Comparison of ENCODE assay signal across 16 cellular contexts in the genomic region with DNA sequence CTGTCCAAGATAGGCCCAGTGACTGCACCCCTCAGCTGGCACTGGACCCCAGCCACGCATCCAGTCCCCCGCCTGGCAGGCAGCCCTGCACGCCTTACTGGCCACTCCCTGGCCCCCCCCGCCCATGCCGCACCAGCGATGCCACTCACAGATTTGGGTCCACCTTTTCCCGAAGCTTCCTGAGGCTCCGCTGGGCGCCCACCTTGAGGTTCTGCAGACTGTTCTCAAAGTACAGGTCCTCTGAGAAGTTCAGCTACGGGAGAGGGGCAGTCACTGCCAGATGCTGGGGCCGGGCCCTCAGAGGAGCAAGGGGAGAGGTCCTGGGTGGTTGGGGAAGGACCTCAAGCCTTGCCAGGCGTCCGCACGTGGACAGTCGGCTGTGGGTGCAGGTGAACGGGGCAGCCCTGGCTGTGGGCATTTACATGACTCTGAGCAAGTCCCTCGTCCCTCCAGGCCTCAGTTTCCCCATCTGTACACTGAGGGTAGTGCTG. TPM values are rescaled to one million over a fixed set of nuclear protein-coding genes. Genes with fewer than 3 reads are reported as not detected.
DNase-seq lines count a peak whose midpoint lies in the region; ATAC-seq, FAIRE-seq and TF ChIP-seq lines count a peak whose summit lies in the region.
"Had no signal": no experiment of that assay in that cellular context is flagged by ENCODE, and none has a peak within 500 bp of the region (broad histone marks: within the 10 kb centered on the region; RNA-seq: fewer than 3 reads in every experiment).

No MANE protein-coding gene starts in this region.

- ATAC-seq in activated naive CD4-positive, alpha-beta T cell treated with anti-CD3 and anti-CD28 coated beads, Interleukin-2, amount 50 U/mL, for 72 hours: no peak
- no peak for ATAC-seq in sciatic nerve
- ATAC-seq: GM12878 had no signal

- H2BK20ac ChIP-seq in H9 (ENCODE audit: low read depth, low read length, poor library complexity, severe bottlenecking): no peak overlapping the region

- H3K4me3 Mint-ChIP-seq in activated naive CD4-positive, alpha-beta T cell treated with anti-CD3 and anti-CD28 coated beads for 36 hours: no peak overlapping the region
- no peak overlapping the region for H3K4me3 Mint-ChIP-seq in H9
- H3K4me3 Mint-ChIP-seq: CD4-positive, alpha-beta memory T cell; IgD-negative memory B cell had no signal

- H3K9me3 ChIP-seq in H9 (ENCODE audit: control insufficient read depth, low read depth, low read length) (no peaks in the 10 kb centered on the region), kidney (ENCODE audit: control insufficient read depth in 1 of 2, low read length in 2 of 2) (no peaks in the 10 kb centered on the region)

- H4K20me1 ChIP-seq in H9 (ENCODE audit: control insufficient read depth, insufficient read depth, insufficient read length): no peaks in the 10 kb centered on the region

- H3K4me1 ChIP-seq in H9 (ENCODE audit: insufficient read depth, low read length): no peaks in the 10 kb centered on the region
- peaks cover 0 to 4% of the 10 kb centered on the region in 2 donors for H3K4me1 ChIP-seq in kidney (ENCODE audit: control insufficient read depth in 1 of 2, insufficient read depth in 1 of 2, low read depth in 1 of 2, low read length in 2 of 2)

- H2AK5ac ChIP-seq in H9 (ENCODE audit: insufficient read length, low read length): no peak overlapping the region

- H3K9ac ChIP-seq in H9 (ENCODE audit: extremely low read depth, insufficient read length, low read length): no peak overlapping the region
- H3K9ac ChIP-seq in kidney (ENCODE audit: low read length in 2 of 2): no peak overlapping the region

- no peak overlapping the region for H3K14ac ChIP-seq in H9 (ENCODE audit: insufficient read depth, low read length)

- H3K27ac Mint-ChIP-seq in activated naive CD4-positive, alpha-beta T cell treated with anti-CD3 and anti-CD28 coated beads for 36 hours: no peak overlapping the region
- H3K27ac Mint-ChIP-seq in activated naive CD4-positive, alpha-beta T cell treated with anti-CD3 and anti-CD28 coated beads, Interleukin-2, amount 50 U/mL, for 72 hours: no peak overlapping the region
- no peak overlapping the region for H3K27ac Mint-ChIP-seq in H9
- H3K27ac Mint-ChIP-seq: CD4-positive, alpha-beta memory T cell; IgD-negative memory B cell had no signal

- no peaks in the 10 kb centered on the region for H3K23me2 ChIP-seq in H9 (ENCODE audit: insufficient read length, low read depth, low read length, poor library complexity, severe bottlenecking)

- no peak overlapping the region for H3K23ac ChIP-seq in H9 (ENCODE audit: insufficient read length, low read depth, low read length)

- no peaks in the 10 kb centered on the region for H3K27me3 ChIP-seq in H9 (ENCODE audit: insufficient read depth, low read length)

- peaks cover 8% of the 10 kb centered on the region for H3K4me1 Mint-ChIP-seq in activated naive CD4-positive, alpha-beta T cell treated with anti-CD3 and anti-CD28 coated beads for 36 hours (ENCODE audit: low read depth)
- no peaks in the 10 kb centered on the region for H3K4me1 Mint-ChIP-seq in H9

- no peak overlapping the region for H3T11ph ChIP-seq in H9 (ENCODE audit: low read length)

- H2AFZ ChIP-seq in H9 (ENCODE audit: low read length): no peak overlapping the region

- TF ChIP-seq CTCF in H9 (conservative IDR thresholded peaks at IDR 0.05) (no peak), kidney (IDR thresholded peaks at IDR 0.05; ENCODE audit: borderline replicate concordance, extremely low read depth, insufficient read depth) (no peak)

- no peak overlapping the region for H3K4me2 ChIP-seq in H9 (ENCODE audit: insufficient read depth, insufficient read length, low read length)

- H3K27ac ChIP-seq in H9 (ENCODE audit: insufficient read length, low read depth, low read length) (no peak overlapping the region), kidney (ENCODE audit: low read depth in 2 of 2, low read length in 2 of 2) (no peak overlapping the region)

- H2BK12ac ChIP-seq in H9 (ENCODE audit: insufficient read length, low read depth, low read length): no peak overlapping the region

- FAIRE-seq in kidney (lab: Jason Lieb, UNC): no peak
- FAIRE-seq: GM12878, GM18507, RCC 7860 had no signal

- H3K9me3 Mint-ChIP-seq in activated naive CD4-positive, alpha-beta T cell treated with anti-CD3 and anti-CD28 coated beads for 36 hours: peaks cover 4% of the 10 kb centered on the region
- no peaks in the 10 kb centered on the region for H3K9me3 Mint-ChIP-seq in activated naive CD4-positive, alpha-beta T cell treated with anti-CD3 and anti-CD28 coated beads, Interleukin-2, amount 50 U/mL, for 72 hours
- H3K9me3 Mint-ChIP-seq in H9: peaks cover 6 to 20% of the 10 kb centered on the region in 2 experiments; a peak in 4 of 5 replicates

- no CpG with 5 or more reads among the region's 17 CpGs for WGBS in H9 (ENCODE audit: extremely low coverage, insufficient read length, low lambda C conversion rate)

- H4K8ac ChIP-seq in H9 (replicated peaks; ENCODE audit: insufficient read length, low read depth, low read length): no peak overlapping the region

- peak; percentile 2 for DNase-seq in activated naive CD4-positive, alpha-beta T cell treated with anti-CD3 and anti-CD28 coated beads for 36 hours
- DNase-seq in activated naive CD4-positive, alpha-beta T cell treated with anti-CD3 and anti-CD28 coated beads, Interleukin-2, amount 50 U/mL, for 72 hours (ENCODE audit: low spot score in 2 of 2): no peak
- DNase-seq in H9 (peak; percentile 19), kidney (peak; percentile 73), sciatic nerve (ENCODE audit: low spot score) (peak; percentile 57), mucosa of gallbladder (ENCODE audit: low spot score) (no peak), Ammon's horn (ENCODE audit: low spot score) (no peak)
- DNase-seq: AML-193; CD4-positive, alpha-beta memory T cell; NCI-H1417 treated with DMSO at 0.1 percent for 48 hours; NCI-H524 had no signal

- no peak overlapping the region for H2BK5ac ChIP-seq in H9 (ENCODE audit: insufficient read length, low read length)

- intact Hi-C loops in activated naive CD4-positive, alpha-beta T cell treated with anti-CD3 and anti-CD28 coated beads for 36 hours (cut with micrococcal nuclease): no loop called here
- intact Hi-C loops in kidney (cut with DNase I) (no loop called here), sciatic nerve (cut with DNase I) (no loop called here)

- no peak overlapping the region for H3K56ac ChIP-seq in H9 (ENCODE audit: insufficient read length, low read depth, low read length)

- no peak overlapping the region for H4K5ac ChIP-seq in H9 (ENCODE audit: insufficient read length, low read depth, low read length)

- H3K4me3 ChIP-seq in kidney (ENCODE audit: low read length in 2 of 2): no peak overlapping the region
- H3K4me3 ChIP-seq: GM12878 had no signal

- no peaks in the 10 kb centered on the region for H3K27me3 Mint-ChIP-seq in activated naive CD4-positive, alpha-beta T cell treated with anti-CD3 and anti-CD28 coated beads for 36 hours (ENCODE audit: low read depth)
- peaks cover 9% of the 10 kb centered on the region; the same call in 1 of the 2 replicates for H3K27me3 Mint-ChIP-seq in H9 (ENCODE audit: low read depth)

- no peaks in the 10 kb centered on the region for H3K36me3 ChIP-seq in kidney (ENCODE audit: control insufficient read depth in 1 of 2, insufficient read depth in 2 of 2, low read length in 2 of 2)

- H2BK120ac ChIP-seq in H9 (ENCODE audit: low read depth, low read length, poor library complexity, severe bottlenecking): no peak overlapping the region

- H3K18ac ChIP-seq in H9 (ENCODE audit: insufficient read length, low read depth, low read length): no peak overlapping the region

- no peak overlapping the region for H4K91ac ChIP-seq in H9 (ENCODE audit: insufficient read length, low read depth, low read length)

- H3K36me3 Mint-ChIP-seq in activated naive CD4-positive, alpha-beta T cell treated with anti-CD3 and anti-CD28 coated beads for 36 hours (ENCODE audit: low read depth): no peaks in the 10 kb centered on the region
- H3K36me3 Mint-ChIP-seq in activated naive CD4-positive, alpha-beta T cell treated with anti-CD3 and anti-CD28 coated beads, Interleukin-2, amount 50 U/mL, for 72 hours: no peaks in the 10 kb centered on the region
- peaks cover 5 to 17% (median 8%) of the 10 kb centered on the region in 3 experiments for H3K36me3 Mint-ChIP-seq in H9 (ENCODE audit: insufficient read depth in 1 of 3, low read depth in 3 of 3)

- H3K79me1 ChIP-seq in H9 (ENCODE audit: insufficient read depth, low read depth, low read length, poor library complexity, severe bottlenecking): no peaks in the 10 kb centered on the region

- no peaks in the 10 kb centered on the region for H3K79me2 ChIP-seq in H9 (ENCODE audit: insufficient read depth, low read length)

- CTCF ChIA-PET in activated naive CD4-positive, alpha-beta T cell treated with anti-CD3 and anti-CD28 coated beads for 36 hours (lab: Charles Lee): no interaction called here

- no peak overlapping the region for H3K4ac ChIP-seq in H9 (ENCODE audit: low read depth, low read length)

- H2BK15ac ChIP-seq in H9 (ENCODE audit: low read depth, low read length): no peak overlapping the region

RNA-seq across cellular contexts. Expression of a gene that starts 8.1 kb away (rescaled TPM):
- total RNA-seq in activated naive CD4-positive, alpha-beta T cell treated with anti-CD3 and anti-CD28 coated beads for 36 hours: 10 to 100 TPM; 21.8 to 22.1 TPM
- total RNA-seq in activated naive CD4-positive, alpha-beta T cell treated with anti-CD3 and anti-CD28 coated beads, Interleukin-2, amount 50 U/mL, for 72 hours: 10 to 100 TPM; 34.7 to 38.8 TPM
- 40.7 and 49.6 TPM in 2 replicates for total RNA-seq in H9 (2021)
- 39.5 TPM for total RNA-seq in kidney
- polyA plus RNA-seq in kidney (ENCODE audit: insufficient read depth, low read depth, low replicate concordance): 25.6 TPM
- 23.9 TPM for total RNA-seq in sciatic nerve
- total RNA-seq in mucosa of gallbladder: 133 TPM

RNA-seq across cellular contexts. Expression of a gene that starts 38.1 kb away (rescaled TPM):
- 1 to 10 TPM; 1.2 to 1.5 TPM for total RNA-seq in activated naive CD4-positive, alpha-beta T cell treated with anti-CD3 and anti-CD28 coated beads for 36 hours
- 1 to 10 TPM; 1.4 to 2.5 TPM for total RNA-seq in activated naive CD4-positive, alpha-beta T cell treated with anti-CD3 and anti-CD28 coated beads, Interleukin-2, amount 50 U/mL, for 72 hours
- total RNA-seq in H9 (2021) (0.42 and 0.59 TPM in 2 replicates), kidney (4.0 TPM), sciatic nerve (1.7 TPM), mucosa of gallbladder (22.9 TPM)
- polyA plus RNA-seq in kidney (ENCODE audit: insufficient read depth, low read depth, low replicate concordance): 8.5 TPM
- total RNA-seq: GM12878, LHCN-M2 had no signal

RNA-seq across cellular contexts. Expression of a gene that starts 38.5 kb away (rescaled TPM):
- 100 to 1,000 TPM; 120 to 123 TPM for total RNA-seq in activated naive CD4-positive, alpha-beta T cell treated with anti-CD3 and anti-CD28 coated beads for 36 hours
- 100 to 1,000 TPM; 124 to 183 TPM for total RNA-seq in activated naive CD4-positive, alpha-beta T cell treated with anti-CD3 and anti-CD28 coated beads, Interleukin-2, amount 50 U/mL, for 72 hours
- total RNA-seq in H9 (2021) (0.29 and 0.57 TPM in 2 replicates), kidney (95.0 TPM), sciatic nerve (73.3 TPM), mucosa of gallbladder (231 TPM)
- 99.1 TPM for polyA plus RNA-seq in kidney (ENCODE audit: insufficient read depth, low read depth, low replicate concordance)

Comparison
In these comparisons a context has a peak if more than half of its experiments do, and no peak if none do; other contexts are left out.
1. DNase-seq: peak in activated naive CD4-positive, alpha-beta T cell treated with anti-CD3 and anti-CD28 coated beads for 36 hours (single experiment), H9 (single experiment), kidney (single experiment) and sciatic nerve (single experiment); none in activated naive CD4-positive, alpha-beta T cell treated with anti-CD3 and anti-CD28 coated beads, Interleukin-2, amount 50 U/mL, for 72 hours (0 of 2), mucosa of gallbladder (single experiment) and Ammon's horn (single experiment).
2. RNA of a gene that starts 38.5 kb away (total RNA-seq): 231 TPM in mucosa of gallbladder (single experiment), 124 to 183 TPM in activated naive CD4-positive, alpha-beta T cell treated with anti-CD3 and anti-CD28 coated beads, Interleukin-2, amount 50 U/mL, for 72 hours, 120 to 123 TPM in activated naive CD4-positive, alpha-beta T cell treated with anti-CD3 and anti-CD28 coated beads for 36 hours, 95.0 TPM in kidney (single experiment) and 73.3 TPM in sciatic nerve (single experiment); 0.29 to 0.57 TPM in H9; every median in the first group is over 10 times any median in the second.